8 cellular contexts compared by ENCODE assay signal in genomic region chr15:23877502-23878412, GRCh38.
DNase-seq lines count a peak whose midpoint lies in the region; ATAC-seq and TF ChIP-seq lines count a peak whose summit lies in the region.

No MANE protein-coding gene starts in this region.

- peaks cover 0 to 24% (median 14%) of the 10 kb centered on the region in 11 experiments; a peak in 15 of 22 replicates for H3K9me3 ChIP-seq in BLaER1 treated with 17β-estradiol and CSF1 and Interleukin-3, amounts not matched to agents 10 nM and 100 nM (replicated peaks in 1 of 11)
- no peaks in the 10 kb centered on the region; the same call in 1 of the 2 replicates for H3K9me3 ChIP-seq in PC-3 (ENCODE audit: low read length)
- H3K9me3 ChIP-seq in endodermal cell (ENCODE audit: control insufficient read depth, low read length), result peaks cover 26% of the 10 kb centered on the region

- no peaks in the 10 kb centered on the region for H3K36me3 Mint-ChIP-seq in endodermal cell (ENCODE audit: low read depth)

- intact Hi-C loops in PC-3 (cut with micrococcal nuclease), result no loop called here

- no peak overlapping the region; the same call in 1 of the 2 replicates for H2AFZ ChIP-seq in PC-3 (ENCODE audit: low read length)

- 46 to 70% methylated on average over 10 to 36 of the region's 36 CpGs for WGBS in endodermal cell (ENCODE audit: insufficient coverage in 1 of 2, insufficient read length in 1 of 2), 2 experiments

- no TSS peak for BruUV-seq in PC-3 (replicated peaks; lab: Mats Ljungman, UMichigan)

- peaks cover 8% of the 10 kb centered on the region for H3K27me3 Mint-ChIP-seq in endodermal cell (ENCODE audit: insufficient read depth)

- peak overlapping the region; percentile 11 to 58 (median 41); a peak in 20 of 22 replicates for H3K4me2 ChIP-seq in BLaER1 treated with 17β-estradiol and CSF1 and Interleukin-3, amounts not matched to agents 10 nM and 100 nM
- peak overlapping the region; percentile 22; the same call in 1 of the 2 replicates for H3K4me2 ChIP-seq in PC-3 (ENCODE audit: low read length)

- H3K9me2 ChIP-seq in PC-3 (replicated peaks; ENCODE audit: low read length), result no peaks in the 10 kb centered on the region

- peaks cover 0 to 6% (median 0%) of the 10 kb centered on the region in 10 experiments; a peak in 1 of 20 replicates for H3K4me1 ChIP-seq in BLaER1 treated with 17β-estradiol and CSF1 and Interleukin-3, amounts not matched to agents 10 nM and 100 nM
- H3K4me1 ChIP-seq in PC-3 (ENCODE audit: insufficient read depth, low read length) (no peaks in the 10 kb centered on the region), endodermal cell (ENCODE audit: control insufficient read depth, insufficient read depth, low read length) (no peaks in the 10 kb centered on the region)

- no peak overlapping the region for H3K4me3 ChIP-seq in BLaER1 treated with 17β-estradiol and CSF1 and Interleukin-3, amounts not matched to agents 10 nM and 100 nM
- H3K4me3 ChIP-seq in PC-3 (ENCODE audit: low read length) (no peak overlapping the region), endodermal cell (ENCODE audit: low read length) (peak overlapping the region; percentile 56)

- peak overlapping the region; percentile 42 for H3K4me3 Mint-ChIP-seq in endodermal cell

- no peaks in the 10 kb centered on the region for H3K36me3 ChIP-seq in BLaER1 treated with 17β-estradiol and CSF1 and Interleukin-3, amounts not matched to agents 10 nM and 100 nM
- H3K36me3 ChIP-seq in PC-3 (ENCODE audit: low read depth, low read length), result no peaks in the 10 kb centered on the region
- H3K36me3 ChIP-seq in endodermal cell (ENCODE audit: control insufficient read depth, insufficient read depth, low read length), result no peaks in the 10 kb centered on the region

- peak; percentile 50 for ATAC-seq in PC-3

- no peak overlapping the region for H3K27ac Mint-ChIP-seq in endodermal cell

- H3K4me1 Mint-ChIP-seq in endodermal cell, result no peaks in the 10 kb centered on the region

- POLR2A ChIA-PET in HEK293T (lab: Yijun Ruan, JAX), result no interaction called here
- POLR2A ChIA-PET in PC-3 (lab: Charles Lee; ENCODE audit: unreplicated experiment), result no interaction called here

- peaks cover 72% of the 10 kb centered on the region for H3K9me3 Mint-ChIP-seq in endodermal cell

- no peaks in the 10 kb centered on the region for H3K79me2 ChIP-seq in PC-3 (ENCODE audit: low read length)

- no peaks in the 10 kb centered on the region for H3K27me3 ChIP-seq in BLaER1 treated with 17β-estradiol and CSF1 and Interleukin-3, amounts not matched to agents 10 nM and 100 nM
- H3K27me3 ChIP-seq in PC-3 (ENCODE audit: low read length) (no peaks in the 10 kb centered on the region), endodermal cell (ENCODE audit: control insufficient read depth, insufficient read depth, low read length, poor library complexity, severe bottlenecking) (no peaks in the 10 kb centered on the region)

- no peaks in the 10 kb centered on the region for H3F3A ChIP-seq in PC-3 (ENCODE audit: low read length, unreplicated experiment)

- CTCF ChIA-PET in HEK293T (lab: Yijun Ruan, JAX) (interaction anchor here (0.5 to 1.0 kb wide), 5 partner anchors 12 to 1462 kb away, joined by 3 to 5 read pairs (median 3); no protein-coding TSS in a partner anchor), PC-3 (lab: Charles Lee) (no interaction called here)

- peak; percentile 63 for TF ChIP-seq CTCF in PC-3 (conservative IDR thresholded peaks at IDR 0.05; ENCODE audit: low read depth, low read length)
- peak; percentile 83 for TF ChIP-seq CTCF in endodermal cell (conservative IDR thresholded peaks at IDR 0.05)

- H4K20me1 ChIP-seq in BLaER1 treated with 17β-estradiol and CSF1 and Interleukin-3, amounts not matched to agents 10 nM and 100 nM, result no peaks in the 10 kb centered on the region
- no peaks in the 10 kb centered on the region for H4K20me1 ChIP-seq in PC-3 (ENCODE audit: low read length)

- H3K9ac ChIP-seq in BLaER1 treated with 17β-estradiol and CSF1 and Interleukin-3, amounts not matched to agents 10 nM and 100 nM, result no peak overlapping the region
- H3K9ac ChIP-seq in PC-3 (ENCODE audit: low read length) (no peak overlapping the region), endodermal cell (ENCODE audit: extremely low read depth, low read length, poor library complexity, severe bottlenecking) (no peak overlapping the region)

- peak; percentile 41 for DNase-seq in HEK293T (ENCODE audit: extremely low spot score)
- peak; percentile 55 for DNase-seq in PC-3
- peak; percentile 92 for DNase-seq in endodermal cell
- DNase-seq in mucosa of gallbladder (ENCODE audit: low spot score), result peak; percentile 48
- no peak for DNase-seq in GM19238 (ENCODE audit: insufficient read length, low spot score)
- no peak for DNase-seq in effector CD4-positive, alpha-beta T cell
- DNase-seq in cerebellum (ENCODE audit: low spot score), result no peak

- H3K27ac ChIP-seq in BLaER1 treated with 17β-estradiol and CSF1 and Interleukin-3, amounts not matched to agents 10 nM and 100 nM, result no peak overlapping the region
- H3K27ac ChIP-seq in PC-3 (ENCODE audit: low read length), result no peak overlapping the region
- no peak overlapping the region for H3K27ac ChIP-seq in endodermal cell (ENCODE audit: low read depth, low read length)

TF ChIP-seq in HEK293T, 16 proteins besides CTCF, POLR2A, EP300 and RAD21:
- TF ChIP-seq HDGF (IDR thresholded peaks at IDR 0.05; ENCODE audit: borderline replicate concordance) (no peak), BHLHE40 (IDR thresholded peaks at IDR 0.05; ENCODE audit: borderline replicate concordance) (no peak)

Comparison
In these comparisons a context has a peak if more than half of its experiments do, and no peak if none do; other contexts are left out.
1. DNase-seq: peak in HEK293T (single experiment), PC-3 (single experiment), endodermal cell (single experiment) and mucosa of gallbladder (single experiment); none in GM19238 (single experiment), effector CD4-positive, alpha-beta T cell (single experiment) and cerebellum (single experiment).